In genomic region chr11:14764899-14765527, GRCh38 we compare ENCODE assay signal across 9 cellular contexts.
DNase-seq lines count a peak whose midpoint lies in the region; ATAC-seq, FAIRE-seq and TF ChIP-seq lines count a peak whose summit lies in the region.
"Had no signal": no experiment of that assay in that cellular context is flagged by ENCODE, and none has a peak within 500 bp of the region (broad histone marks: within the 10 kb centered on the region; RNA-seq: fewer than 3 reads in every experiment).

No MANE protein-coding gene starts in this region.

- H3K27me3 ChIP-seq in BLaER1 treated with 17β-estradiol and CSF1 and Interleukin-3, amounts not matched to agents 10 nM and 100 nM, result no peaks in the 10 kb centered on the region
- H3K27me3 ChIP-seq in osteoblast (ENCODE audit: insufficient read depth, low read length) (no peaks in the 10 kb centered on the region), esophagus muscularis mucosa (no peaks in the 10 kb centered on the region)

- no peak for TF ChIP-seq EP300 in esophagus muscularis mucosa (IDR thresholded peaks at IDR 0.05)

- no peaks in the 10 kb centered on the region for H3K27me3 Mint-ChIP-seq in naive B cell

- no peaks in the 10 kb centered on the region for H3K36me3 Mint-ChIP-seq in naive B cell

- TF ChIP-seq CTCF in osteoblast (IDR thresholded peaks at IDR 0.05; ENCODE audit: extremely low read depth, low read depth, low read length) (no peak), esophagus muscularis mucosa (IDR thresholded peaks at IDR 0.05) (no peak)

- H4K20me1 ChIP-seq in BLaER1 treated with 17β-estradiol and CSF1 and Interleukin-3, amounts not matched to agents 10 nM and 100 nM, result peaks cover 0 to 100% (median 61%) of the 10 kb centered on the region in 11 experiments; a peak in 18 of 22 replicates
- H4K20me1 ChIP-seq in osteoblast (ENCODE audit: insufficient read depth, low read length), result no peaks in the 10 kb centered on the region

- H3K4me1 Mint-ChIP-seq in naive B cell, result peaks cover 7 to 14% (median 13%) of the 10 kb centered on the region in 3 donors

- H3K36me3 ChIP-seq in BLaER1 treated with 17β-estradiol and CSF1 and Interleukin-3, amounts not matched to agents 10 nM and 100 nM, result 0 out of 22 replicates have a peak, but pooled peaks cover 0 to 6% (median 0%) of the 10 kb centered on the region in 11 experiments
- no peaks in the 10 kb centered on the region for H3K36me3 ChIP-seq in osteoblast (ENCODE audit: insufficient read depth, low read length)
- H3K36me3 ChIP-seq in esophagus muscularis mucosa, result no peaks in the 10 kb centered on the region

- no peak for TF ChIP-seq POLR2A in esophagus muscularis mucosa (IDR thresholded peaks at IDR 0.05; ENCODE audit: low read depth)

- H3K27ac ChIP-seq in BLaER1 treated with 17β-estradiol and CSF1 and Interleukin-3, amounts not matched to agents 10 nM and 100 nM, result peak overlapping the region in 2 of 11 experiments; percentile 17 to 26; a peak in 4 of 22 replicates
- H3K27ac ChIP-seq in osteoblast (ENCODE audit: low read depth, low read length) (no peak overlapping the region), esophagus muscularis mucosa (replicated peaks in 1 of 4) (no peak overlapping the region)

- no peaks in the 10 kb centered on the region for H3K9me3 ChIP-seq in BLaER1 treated with 17β-estradiol and CSF1 and Interleukin-3, amounts not matched to agents 10 nM and 100 nM (replicated peaks in 1 of 11)
- H3K9me3 ChIP-seq in osteoblast (ENCODE audit: low read depth, low read length) (no peaks in the 10 kb centered on the region), esophagus muscularis mucosa (no peaks in the 10 kb centered on the region)

- 83% methylated on average over 5 of the region's 5 CpGs for WGBS in esophagus muscularis mucosa

- H3K4me1 ChIP-seq in BLaER1 treated with 17β-estradiol and CSF1 and Interleukin-3, amounts not matched to agents 10 nM and 100 nM, result peaks cover 12 to 47% (median 27%) of the 10 kb centered on the region in 10 experiments
- H3K4me1 ChIP-seq in osteoblast (ENCODE audit: insufficient read depth, low read length) (no peaks in the 10 kb centered on the region), esophagus muscularis mucosa (no peaks in the 10 kb centered on the region)

- ATAC-seq in HG03159 (IDR thresholded peaks at IDR 0.05; ENCODE audit: unreplicated experiment), result peak; percentile 94
- ATAC-seq in naive B cell (ENCODE audit: low read depth in 2 of 2), result peak; percentile 85 to 87

- peak overlapping the region in 2 of 6 donors; percentile 70 to 95 for H3K27ac Mint-ChIP-seq in naive B cell

- peak; percentile 83 for FAIRE-seq in GM19239 (lab: Jason Lieb, UNC)
- FAIRE-seq: endometrium had no signal

- H3K4me3 ChIP-seq in BLaER1 treated with 17β-estradiol and CSF1 and Interleukin-3, amounts not matched to agents 10 nM and 100 nM, result no peak overlapping the region
- H3K4me3 ChIP-seq in osteoblast (ENCODE audit: insufficient read depth, low read length) (no peak overlapping the region), esophagus muscularis mucosa (no peak overlapping the region)

- H3K9ac ChIP-seq in BLaER1 treated with 17β-estradiol and CSF1 and Interleukin-3, amounts not matched to agents 10 nM and 100 nM, result no peak overlapping the region; a peak in 1 of 22 replicates

- no peaks in the 10 kb centered on the region for H3K79me2 ChIP-seq in osteoblast (ENCODE audit: insufficient read depth, low read length)

- H3K9me3 Mint-ChIP-seq in naive B cell, result no peaks in the 10 kb centered on the region

- H2AFZ ChIP-seq in osteoblast (ENCODE audit: low read length), result no peak overlapping the region

- peak overlapping the region in 7 of 8 donors; percentile 5 to 61 (median 37) for H3K4me3 Mint-ChIP-seq in naive B cell

- intact Hi-C loops in esophagus muscularis mucosa (cut with DNase I), result loop anchor here (10.0 kb wide), 1 partner anchor 230 kb away; no protein-coding TSS in a partner anchor

- H3K4me2 ChIP-seq in BLaER1 treated with 17β-estradiol and CSF1 and Interleukin-3, amounts not matched to agents 10 nM and 100 nM, result peak overlapping the region; percentile 28 to 83 (median 43); a peak in 18 of 22 replicates
- H3K4me2 ChIP-seq in osteoblast (ENCODE audit: insufficient read depth, low read length), result no peak overlapping the region

- peak; percentile 16 for DNase-seq in GM19239 (ENCODE audit: insufficient read length, low spot score)
- peak in 3 of 5 experiments; percentile 24 to 98 (median 87) for DNase-seq in T-helper 2 cell
- peak; percentile 80 for DNase-seq in naive B cell
- no peak for DNase-seq in retina
- no peak for DNase-seq in osteoblast (ENCODE audit: insufficient read length, low spot score, missing footprints)
- no peak for DNase-seq in esophagus muscularis mucosa (ENCODE audit: extremely low spot score)

Comparison
In these comparisons a context has a peak if more than half of its experiments do, and no peak if none do; other contexts are left out.
1. DNase-seq: peak in GM19239 (single experiment), T-helper 2 cell (3 of 5) and naive B cell (single experiment); none in retina (single experiment), osteoblast (single experiment) and esophagus muscularis mucosa (single experiment).